8 cellular contexts compared by ENCODE assay signal in genomic region chr7:6271091-6271658, GRCh38. TPM values are rescaled to one million over a fixed set of nuclear protein-coding genes. Genes with fewer than 3 reads are reported as not detected.
DNase-seq lines count a peak whose midpoint lies in the region; ATAC-seq, FAIRE-seq and TF ChIP-seq lines count a peak whose summit lies in the region.

No MANE protein-coding gene starts in this region.

- H2AK5ac ChIP-seq in mesendoderm (ENCODE audit: low read length): no peak overlapping the region

- DNase-seq in NCI-H187 (lab: John Stamatoyannopoulos, UW) (peak; percentile 2), NCI-H187 treated with DMSO at 0.1 percent for 48 hours (lab: John Stamatoyannopoulos, UW) (no peak), NCI-H1105 treated with DMSO at 0.1 percent for 48 hours (lab: John Stamatoyannopoulos, UW) (peak; percentile 54), endothelial cell of umbilical vein (ENCODE audit: low read depth, low spot score) (peak; percentile 61), mesendoderm (no peak), HK-2 (ENCODE audit: unreplicated experiment) (no peak)
- peak; percentile 33 for DNase-seq in activated CD4-positive, alpha-beta memory T cell treated with anti-CD3 and anti-CD28 coated beads, Interleukin-2, amount 10 ng/mL, durations not matched to agents 7 days and 5 days
- peak in 1 of 2 donors; percentile 54 for DNase-seq in stimulated activated effector memory CD8-positive, alpha-beta T cell treated with anti-CD3 and anti-CD28 coated beads, Interleukin-12 subunit alpha, Interleukin-12 subunit beta, amount 100 ng/mL, for 72 hours (ENCODE audit: low spot score in 2 of 2)

- H3K9ac ChIP-seq in endothelial cell of umbilical vein (replicated peaks; ENCODE audit: extremely low read depth, insufficient read depth, low read length) (no peak overlapping the region), mesendoderm (ENCODE audit: low read length) (peak overlapping the region; percentile 82)

- H4K20me1 ChIP-seq in endothelial cell of umbilical vein (replicated peaks; ENCODE audit: control insufficient read depth, extremely low read depth, insufficient read depth, low read length): no peaks in the 10 kb centered on the region

- no peaks in the 10 kb centered on the region for H3K9me3 Mint-ChIP-seq in activated CD4-positive, alpha-beta memory T cell treated with anti-CD3 and anti-CD28 coated beads, Interleukin-2, amount 10 ng/mL, durations not matched to agents 7 days and 5 days
- no peaks in the 10 kb centered on the region for H3K9me3 Mint-ChIP-seq in stimulated activated effector memory CD8-positive, alpha-beta T cell treated with anti-CD3 and anti-CD28 coated beads, Interleukin-12 subunit alpha, Interleukin-12 subunit beta, amount 100 ng/mL, for 72 hours

- POLR2A ChIA-PET in activated CD4-positive, alpha-beta memory T cell treated with anti-CD3 and anti-CD28 coated beads, Interleukin-2, amount 10 ng/mL, durations not matched to agents 7 days and 5 days (lab: Charles Lee): interaction anchor here (0.6 to 0.9 kb wide), 2 partner anchors 8 to 208 kb away, joined by 3 read pairs; no protein-coding TSS in a partner anchor
- POLR2A ChIA-PET in endothelial cell of umbilical vein (lab: Charles Lee): no interaction called here

- H4K5ac ChIP-seq in mesendoderm (ENCODE audit: low read length): no peak overlapping the region

- H3K27ac ChIP-seq in endothelial cell of umbilical vein (ENCODE audit: insufficient read depth, low read depth, low read length) (no peak overlapping the region), mesendoderm (ENCODE audit: low read depth, low read length) (no peak overlapping the region)

- H2BK15ac ChIP-seq in mesendoderm (replicated peaks; ENCODE audit: low read depth): no peak overlapping the region

- CTCF ChIA-PET in activated CD4-positive, alpha-beta memory T cell treated with anti-CD3 and anti-CD28 coated beads, Interleukin-2, amount 10 ng/mL, durations not matched to agents 7 days and 5 days (lab: Charles Lee): interaction anchor here (0.7 to 1.6 kb wide), 7 partner anchors 9 to 1487 kb away, joined by 3 to 5 read pairs (median 3); no protein-coding TSS in a partner anchor
- CTCF ChIA-PET in endothelial cell of umbilical vein (lab: Charles Lee): interaction anchor here (0.8 to 1.7 kb wide), 10 partner anchors 10 to 274 kb away, joined by 3 to 24 read pairs (median 3); no protein-coding TSS in a partner anchor

- H3K36me3 ChIP-seq in endothelial cell of umbilical vein (ENCODE audit: control insufficient read depth in 2 of 2, extremely low read depth in 1 of 2, insufficient read depth in 2 of 2, low read length in 2 of 2): no peaks in the 10 kb centered on the region
- H3K36me3 ChIP-seq in mesendoderm (ENCODE audit: control insufficient read depth, insufficient read depth, low read length): no peaks in the 10 kb centered on the region

- no peak overlapping the region for H3K23ac ChIP-seq in mesendoderm (ENCODE audit: low read length)

- peak overlapping the region; percentile 73 for H3K4me2 ChIP-seq in endothelial cell of umbilical vein (ENCODE audit: insufficient read depth, low read length)
- H3K4me2 ChIP-seq in mesendoderm (ENCODE audit: low read length): peak overlapping the region; percentile 99

- peaks cover 64% of the 10 kb centered on the region for H3K27me3 Mint-ChIP-seq in activated CD4-positive, alpha-beta memory T cell treated with anti-CD3 and anti-CD28 coated beads, Interleukin-2, amount 10 ng/mL, durations not matched to agents 7 days and 5 days

- peak; percentile 78 for ATAC-seq in stimulated activated effector memory CD8-positive, alpha-beta T cell treated with anti-CD3 and anti-CD28 coated beads, Interleukin-12 subunit alpha, Interleukin-12 subunit beta, amount 100 ng/mL, for 72 hours

- no CpG with 5 or more reads among the region's 14 CpGs for WGBS in mesendoderm (ENCODE audit: extremely low coverage, insufficient coverage, low lambda C conversion rate)

- no peaks in the 10 kb centered on the region for H3K9me3 ChIP-seq in endothelial cell of umbilical vein (replicated peaks; ENCODE audit: control insufficient read depth, insufficient read depth, low read length)

- H3K4me1 Mint-ChIP-seq in activated CD4-positive, alpha-beta memory T cell treated with anti-CD3 and anti-CD28 coated beads, Interleukin-2, amount 10 ng/mL, durations not matched to agents 7 days and 5 days: peaks cover 20% of the 10 kb centered on the region
- H3K4me1 Mint-ChIP-seq in stimulated activated effector memory CD8-positive, alpha-beta T cell treated with anti-CD3 and anti-CD28 coated beads, Interleukin-12 subunit alpha, Interleukin-12 subunit beta, amount 100 ng/mL, for 72 hours: peaks cover 32% of the 10 kb centered on the region

- intact Hi-C loops in endothelial cell of umbilical vein (cut with micrococcal nuclease): loop anchor here (1.0 to 5.0 kb wide), 4 partner anchors 14 to 111 kb away; no protein-coding TSS in a partner anchor

- no peak for TF ChIP-seq POLR2A in endothelial cell of umbilical vein (IDR thresholded peaks at IDR 0.05; ENCODE audit: low read depth, low read length)

- peak; percentile 81 for FAIRE-seq in endothelial cell of umbilical vein (lab: Jason Lieb, UNC)

- peak overlapping the region; percentile 88 for H3K56ac ChIP-seq in mesendoderm (ENCODE audit: low read length)

- peak overlapping the region; percentile 70 for H3K4me3 Mint-ChIP-seq in activated CD4-positive, alpha-beta memory T cell treated with anti-CD3 and anti-CD28 coated beads, Interleukin-2, amount 10 ng/mL, durations not matched to agents 7 days and 5 days
- H3K4me3 Mint-ChIP-seq in stimulated activated effector memory CD8-positive, alpha-beta T cell treated with anti-CD3 and anti-CD28 coated beads, Interleukin-12 subunit alpha, Interleukin-12 subunit beta, amount 100 ng/mL, for 72 hours: peak overlapping the region; percentile 82

- peaks cover 11% of the 10 kb centered on the region for H3K79me1 ChIP-seq in mesendoderm (ENCODE audit: low read length)

- H2BK120ac ChIP-seq in mesendoderm (ENCODE audit: low read depth, low read length): no peak overlapping the region

- TF ChIP-seq CTCF in endothelial cell of umbilical vein (IDR thresholded peaks at IDR 0.05; ENCODE audit: extremely low read depth in 1 of 2, insufficient read depth in 1 of 2, low read depth in 1 of 2, low read length in 2 of 2): peak; percentile 40 to 50

- H3K27me3 ChIP-seq in endothelial cell of umbilical vein (ENCODE audit: control insufficient read depth in 2 of 2, insufficient read depth in 2 of 2, low read length in 2 of 2) (peaks cover 3% of the 10 kb centered on the region in 2 experiments), mesendoderm (ENCODE audit: insufficient read depth, low read length, poor library complexity) (no peaks in the 10 kb centered on the region)

- H3K9me1 ChIP-seq in endothelial cell of umbilical vein (replicated peaks; ENCODE audit: control insufficient read depth, extremely low read depth, insufficient read depth, low read length): no peaks in the 10 kb centered on the region

- H3K4me3 ChIP-seq in endothelial cell of umbilical vein (replicated peaks in 1 of 3; ENCODE audit: insufficient read depth in 1 of 3, low read depth in 1 of 3, low read length in 3 of 3): peak overlapping the region; percentile 66 to 87 (median 69)
- peak overlapping the region; percentile 80 for H3K4me3 ChIP-seq in mesendoderm (ENCODE audit: low read length)

- dilution Hi-C loops in endothelial cell of umbilical vein (cut with MboI; ENCODE audit: extremely low pct_ligation_motif_present, low sequenced_read_pairs): no loop called here

- BruUV-seq in endothelial cell of umbilical vein (replicated peaks; lab: Mats Ljungman, UMichigan): TSS peak; percentile 21

- peak overlapping the region; percentile 21 for H2AFZ ChIP-seq in endothelial cell of umbilical vein (ENCODE audit: low read depth, low read length)

- H4K8ac ChIP-seq in mesendoderm (ENCODE audit: low read depth, low read length): no peak overlapping the region

- H3K4me1 ChIP-seq in endothelial cell of umbilical vein (ENCODE audit: control insufficient read depth, extremely low read depth, insufficient read depth, low read length) (peaks cover 9% of the 10 kb centered on the region), mesendoderm (ENCODE audit: control insufficient read depth, low read depth, low read length) (peaks cover 3% of the 10 kb centered on the region)

- no peak overlapping the region for H3K27ac Mint-ChIP-seq in activated CD4-positive, alpha-beta memory T cell treated with anti-CD3 and anti-CD28 coated beads, Interleukin-2, amount 10 ng/mL, durations not matched to agents 7 days and 5 days
- peak overlapping the region; percentile 77 for H3K27ac Mint-ChIP-seq in stimulated activated effector memory CD8-positive, alpha-beta T cell treated with anti-CD3 and anti-CD28 coated beads, Interleukin-12 subunit alpha, Interleukin-12 subunit beta, amount 100 ng/mL, for 72 hours

- no peaks in the 10 kb centered on the region for H3K36me3 Mint-ChIP-seq in activated CD4-positive, alpha-beta memory T cell treated with anti-CD3 and anti-CD28 coated beads, Interleukin-2, amount 10 ng/mL, durations not matched to agents 7 days and 5 days (ENCODE audit: low read depth)
- no peaks in the 10 kb centered on the region for H3K36me3 Mint-ChIP-seq in stimulated activated effector memory CD8-positive, alpha-beta T cell treated with anti-CD3 and anti-CD28 coated beads, Interleukin-12 subunit alpha, Interleukin-12 subunit beta, amount 100 ng/mL, for 72 hours

- H2BK5ac ChIP-seq in mesendoderm (ENCODE audit: low read length): no peak overlapping the region

- no peak overlapping the region for H3K4ac ChIP-seq in mesendoderm (ENCODE audit: low read depth, low read length)

- no peak overlapping the region for H3K18ac ChIP-seq in mesendoderm (ENCODE audit: low read length)

- H3K79me2 ChIP-seq in endothelial cell of umbilical vein (ENCODE audit: control insufficient read depth, insufficient read depth, low read length): no peaks in the 10 kb centered on the region
- peaks cover 8% of the 10 kb centered on the region for H3K79me2 ChIP-seq in mesendoderm (ENCODE audit: control insufficient read depth, insufficient read depth, low read length)

TF ChIP-seq in endothelial cell of umbilical vein, 7 proteins besides CTCF, POLR2A, EP300 and RAD21 (continues in another document):
- no peak for TF ChIP-seq POLR2AphosphoS5 (IDR thresholded peaks at IDR 0.05; ENCODE audit: insufficient read depth, low read depth, low read length)

RNA-seq across cellular contexts. Expression of gene CYTH3, which starts 1.2 kb away (rescaled TPM):
- total RNA-seq in activated CD4-positive, alpha-beta memory T cell treated with anti-CD3 and anti-CD28 coated beads, Interleukin-2, amount 10 ng/mL, durations not matched to agents 7 days and 5 days: 1 to 10 TPM; 1.2 to 1.7 TPM
- total RNA-seq in endothelial cell of umbilical vein: 11.1 and 11.2 TPM in 2 replicates
- polyA plus RNA-seq in endothelial cell of umbilical vein: 8.6 and 12.2 TPM in 2 replicates
- polyA plus RNA-seq in endothelial cell of umbilical vein (2011; cell fraction: cytosol; rRNA removed): 6.0 and 7.0 TPM in 2 replicates
- 18.5 and 19.0 TPM in 2 replicates for polyA plus RNA-seq in endothelial cell of umbilical vein (2011; cell fraction: nucleus; rRNA removed)
- 6.6 and 10.1 TPM in 2 replicates for polyA plus RNA-seq in endothelial cell of umbilical vein (2012)
- 8.7 and 10.8 TPM in 2 replicates for polyA minus RNA-seq in endothelial cell of umbilical vein
- 6.2 TPM for polyA minus RNA-seq in endothelial cell of umbilical vein (2011; cell fraction: cytosol; rRNA and poly(A)+ RNA removed)
- 9.4 and 11.1 TPM in 2 replicates for polyA minus RNA-seq in endothelial cell of umbilical vein (2011; cell fraction: nucleus; rRNA and poly(A)+ RNA removed)
- 9.0 TPM for polyA plus RNA-seq in mesendoderm (2013, experiment 1 of 2)
- polyA plus RNA-seq in mesendoderm (2013, experiment 2 of 2): 9.2 TPM

Comparison
In these comparisons a context has a peak if more than half of its experiments do, and no peak if none do; other contexts are left out.
1. DNase-seq: peak in NCI-H187 (2 of 2), NCI-H1105 treated with DMSO at 0.1 percent for 48 hours (single experiment), activated CD4-positive, alpha-beta memory T cell treated with anti-CD3 and anti-CD28 coated beads, Interleukin-2, amount 10 ng/mL, durations not matched to agents 7 days and 5 days (single experiment) and endothelial cell of umbilical vein (single experiment); none in NCI-H187 treated with DMSO at 0.1 percent for 48 hours (single experiment), mesendoderm (single experiment) and HK-2 (single experiment).